28 cellular contexts compared by ENCODE assay signal in the genomic region with DNA sequence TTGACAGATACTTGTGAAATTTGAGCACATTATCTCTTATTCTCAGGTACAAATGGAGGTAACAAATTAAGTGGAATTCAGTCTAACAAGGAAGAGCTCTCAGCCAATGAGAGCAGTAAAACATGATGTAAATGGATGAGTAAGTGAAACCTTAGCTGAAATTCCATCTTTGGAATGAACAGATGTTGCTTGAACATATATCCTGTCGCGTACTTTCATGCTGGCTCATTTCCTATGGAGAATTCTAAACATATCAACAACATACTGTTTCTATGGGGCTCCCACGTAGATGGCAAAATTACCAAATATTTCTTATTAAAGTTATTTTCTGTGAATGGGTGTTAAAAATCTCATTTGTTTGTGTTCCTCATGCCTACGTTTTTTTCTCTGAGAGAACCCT.
DNase-seq lines count a peak whose midpoint lies in the region; FAIRE-seq and TF ChIP-seq lines count a peak whose summit lies in the region.
"Had no signal": no experiment of that assay in that cellular context is flagged by ENCODE, and none has a peak within 500 bp of the region (broad histone marks: within the 10 kb centered on the region; RNA-seq: fewer than 3 reads in every experiment).

No MANE protein-coding gene starts in this region.

- no peaks in the 10 kb centered on the region for H3K79me2 ChIP-seq in OCI-LY3 (ENCODE audit: low read length)

- intact Hi-C loops in vagina (cut with DNase I), result no loop called here
- intact Hi-C loops in tibial artery (cut with DNase I; ENCODE audit: low total_unique reads), result no loop called here

- peak; percentile 98 for FAIRE-seq in D721Med (lab: Jason Lieb, UNC)
- FAIRE-seq: frontal cortex, TTC549 had no signal

- no peaks in the 10 kb centered on the region for H3K27me3 ChIP-seq in OCI-LY3 (ENCODE audit: low read depth, low read length)
- no peaks in the 10 kb centered on the region for H3K27me3 ChIP-seq in vagina
- H3K27me3 ChIP-seq in tibial artery, result no peaks in the 10 kb centered on the region
- H3K27me3 ChIP-seq: breast epithelium, suprapubic skin had no signal

- H2AFZ ChIP-seq in OCI-LY3 (ENCODE audit: low read depth, low read length), result no peak overlapping the region
- H2AFZ ChIP-seq: PC-9 had no signal

- H3K36me3 ChIP-seq in OCI-LY3 (replicated peaks; ENCODE audit: low read depth, low read length) (peaks cover 20% of the 10 kb centered on the region), vagina (no peaks in the 10 kb centered on the region), tibial artery (no peaks in the 10 kb centered on the region)
- H3K36me3 ChIP-seq: breast epithelium, suprapubic skin had no signal

- no peaks in the 10 kb centered on the region for H4K20me1 ChIP-seq in OCI-LY3 (ENCODE audit: insufficient read depth, low read length)

- no peak overlapping the region for H3K4me2 ChIP-seq in OCI-LY3 (ENCODE audit: low read length)
- H3K4me2 ChIP-seq: PC-9 had no signal

- no peak overlapping the region for H3K9ac ChIP-seq in OCI-LY3 (ENCODE audit: low read length)

- no peak for TF ChIP-seq POLR2A in vagina (IDR thresholded peaks at IDR 0.05)

- TF ChIP-seq CTCF in D721Med (IDR thresholded peaks at IDR 0.05; ENCODE audit: insufficient read depth, missing control alignments) (no peak), OCI-LY3 (IDR thresholded peaks at IDR 0.05; ENCODE audit: low read depth, low read length) (no peak), choroid plexus epithelial cell (conservative IDR thresholded peaks at IDR 0.05; ENCODE audit: low read depth, low read length) (no peak), vagina (IDR thresholded peaks at IDR 0.05) (no peak), tibial artery (IDR thresholded peaks at IDR 0.05) (no peak)

- H3K27ac ChIP-seq in OCI-LY3 (ENCODE audit: low read length) (peak overlapping the region; percentile 85; the same call in 1 of the 2 replicates), vagina (no peak overlapping the region), tibial artery (no peak overlapping the region)
- H3K27ac ChIP-seq: 22Rv1, breast epithelium, C4-2B, coronary artery, PC-9, suprapubic skin had no signal

- H3K4me3 ChIP-seq in OCI-LY3 (ENCODE audit: low read length) (no peak overlapping the region), choroid plexus epithelial cell (ENCODE audit: low read depth, low read length) (peak overlapping the region; percentile 20), vagina (no peak overlapping the region), tibial artery (no peak overlapping the region)
- H3K4me3 ChIP-seq: breast epithelium, coronary artery, lung, PC-9, suprapubic skin had no signal

- no peaks in the 10 kb centered on the region; the same call in 1 of the 2 replicates for H3K9me3 ChIP-seq in OCI-LY3 (ENCODE audit: insufficient read depth, low read length)
- H3K9me3 ChIP-seq in vagina, result no peaks in the 10 kb centered on the region
- no peaks in the 10 kb centered on the region for H3K9me3 ChIP-seq in tibial artery
- H3K9me3 ChIP-seq: breast epithelium, Caco-2, suprapubic skin had no signal

- DNase-seq in D721Med (ENCODE audit: insufficient read length, low spot score) (no peak), choroid plexus epithelial cell (ENCODE audit: low read depth) (peak; percentile 91), left kidney (ENCODE audit: low read depth, low spot score) (peak; percentile 35), EL (no peak), vagina (ENCODE audit: extremely low spot score in 2 of 2) (no peak), 8988T (no peak), tibial artery (no peak)
- DNase-seq: activated CD4-positive, alpha-beta memory T cell treated with anti-CD3 and anti-CD28 coated beads, Interleukin-2, amount 10 ng/mL, durations not matched to agents 7 days and 5 days; activated naive CD4-positive, alpha-beta T cell treated with anti-CD3 and anti-CD28 coated beads, Interleukin-2, amount 50 U/mL, for 16 hours; amniotic stem cell; Caco-2; effector memory CD8-positive, alpha-beta T cell; GDM1; kidney glomerular epithelial cell; NK-92 treated with Interleukin-12 subunit alpha and Interleukin-12 subunit beta, amount 100 ng/mL, for 24 hours; PC-9; Right ventricle myocardium superior; stimulated activated naive CD4-positive, alpha-beta T cell treated with Interleukin-2 at 50 U/mL for 16 hours; T-helper 17 cell had no signal

- H3K4me1 ChIP-seq in OCI-LY3 (ENCODE audit: low read length) (peaks cover 67% of the 10 kb centered on the region), vagina (no peaks in the 10 kb centered on the region), tibial artery (no peaks in the 10 kb centered on the region)
- H3K4me1 ChIP-seq: breast epithelium, Caco-2, suprapubic skin had no signal

Comparison
In these comparisons a context has a peak if more than half of its experiments do, and no peak if none do; other contexts are left out.
1. DNase-seq: peak in choroid plexus epithelial cell (single experiment) and left kidney (single experiment); none in D721Med (single experiment), EL (single experiment), vagina (0 of 2), 8988T (single experiment) and tibial artery (0 of 2).